ENCODE assay signal across 8 cellular contexts in the genomic region with DNA sequence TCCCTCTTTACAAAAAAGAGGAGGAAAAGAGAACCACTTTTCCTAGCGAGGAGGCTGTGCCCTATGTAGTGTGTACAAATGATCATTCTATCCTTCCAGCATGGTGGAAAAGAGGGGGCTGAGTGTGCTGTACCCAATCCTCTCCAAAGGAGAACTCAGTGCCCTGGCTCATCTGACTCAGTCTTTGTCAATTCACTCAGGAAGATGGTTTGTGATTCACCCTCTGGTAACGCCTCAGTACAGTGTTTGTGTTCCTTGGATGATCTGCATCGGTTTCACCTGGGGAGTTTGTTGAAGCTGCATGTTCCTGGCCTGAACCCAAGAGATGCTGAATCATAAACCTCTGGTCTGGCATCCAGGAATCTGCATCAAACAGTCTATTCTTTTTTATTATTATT. TPM values are rescaled to one million over a fixed set of nuclear protein-coding genes. Genes with fewer than 3 reads are reported as not detected.
DNase-seq lines count a peak whose midpoint lies in the region; ATAC-seq and TF ChIP-seq lines count a peak whose summit lies in the region.

No MANE protein-coding gene starts in this region.

- intact Hi-C loops in psoas muscle (cut with DNase I): loop anchor here (5.0 to 10.0 kb wide), 5 partner anchors 608 to 1210 kb away; no protein-coding TSS in a partner anchor

- no peaks in the 10 kb centered on the region for H3K9me3 ChIP-seq in psoas muscle

- TF ChIP-seq CTCF in epithelial cell of proximal tubule (conservative IDR thresholded peaks at IDR 0.05; ENCODE audit: low read depth, low read length) (no peak), psoas muscle (IDR thresholded peaks at IDR 0.05) (no peak)

- H3K4me1 ChIP-seq in psoas muscle: no peaks in the 10 kb centered on the region

- ATAC-seq in psoas muscle: peak in 3 of 4 donors; percentile 40 to 66 (median 54)

- WGBS in psoas muscle, 3 donors: 51 to 60% (median 57%) methylated on average over 3 of the region's 3 CpGs

- H3K4me3 ChIP-seq in epithelial cell of proximal tubule (ENCODE audit: low read depth, low read length) (no peak overlapping the region), psoas muscle (no peak overlapping the region)

- DNase-seq in DMS153 (lab: John Stamatoyannopoulos, UW): peak; percentile 12
- DNase-seq in DMS153 treated with DMSO at 0.1 percent for 48 hours (lab: John Stamatoyannopoulos, UW; ENCODE audit: unreplicated experiment): no peak
- peak; percentile 14 for DNase-seq in NCI-H345 treated with DMSO at 0.1 percent for 48 hours (lab: John Stamatoyannopoulos, UW; ENCODE audit: unreplicated experiment)
- peak; percentile 85 for DNase-seq in epithelial cell of proximal tubule (ENCODE audit: low read depth)
- DNase-seq in psoas muscle: no peak
- no peak for DNase-seq in cortex of kidney (lab: John Stamatoyannopoulos, UW)
- DNase-seq in KG1 (lab: John Stamatoyannopoulos, UW): no peak
- DNase-seq in NK-92 (lab: John Stamatoyannopoulos, UW; ENCODE audit: unreplicated experiment): no peak

- H3K27ac ChIP-seq in psoas muscle: no peak overlapping the region

- no peaks in the 10 kb centered on the region for H3K36me3 ChIP-seq in psoas muscle (ENCODE audit: insufficient read depth in 1 of 2, low read depth in 1 of 2)

- no peaks in the 10 kb centered on the region for H3K27me3 ChIP-seq in psoas muscle (ENCODE audit: insufficient read depth in 3 of 3, low read length in 2 of 3)

RNA-seq across cellular contexts. Expression of gene ENOX1, which starts 18.3 kb away (rescaled TPM):
- total RNA-seq in epithelial cell of proximal tubule: 0.17 and 1.8 TPM in 2 replicates
- total RNA-seq in psoas muscle: 1 to 10 TPM in 3 of 4 donors, under 1 TPM in 1; 0.34 to 7.1 (median 2.1) TPM
- polyA plus RNA-seq in psoas muscle: 1 to 10 TPM in 1 of 3 donors, under 1 TPM in 2; 0.38 to 1.3 (median 0.88) TPM

Comparison
In these comparisons a context has a peak if more than half of its experiments do, and no peak if none do; other contexts are left out.
1. DNase-seq: peak in DMS153 (single experiment), NCI-H345 treated with DMSO at 0.1 percent for 48 hours (single experiment) and epithelial cell of proximal tubule (single experiment); none in DMS153 treated with DMSO at 0.1 percent for 48 hours (single experiment), psoas muscle (0 of 2), cortex of kidney (single experiment), KG1 (single experiment) and NK-92 (single experiment).